Comparison of ENCODE assay signal across 37 cellular contexts in genomic region chr16:3566990-3567389, GRCh38. TPM values are rescaled to one million over a fixed set of nuclear protein-coding genes. Genes with fewer than 3 reads are reported as not detected.
"Had no signal": no experiment of that assay in that cellular context is flagged by ENCODE, and none has a peak within 500 bp of the region (broad histone marks: within the 10 kb centered on the region; RNA-seq: fewer than 3 reads in every experiment).

No MANE protein-coding gene starts in this region.

- H3K27me3 Mint-ChIP-seq: activated CD4-positive, alpha-beta memory T cell treated with anti-CD3 and anti-CD28 coated beads for 36 hours; activated CD4-positive, alpha-beta T cell treated with anti-CD3 and anti-CD28 coated beads for 36 hours; activated CD4-positive, alpha-beta T cell treated with anti-CD3 and anti-CD28 coated beads, Interleukin-2, amount 10 ng/mL, durations not matched to agents 24 days and 14 days; activated CD8-positive, alpha-beta memory T cell treated with anti-CD3 and anti-CD28 coated beads, Interleukin-2, amount 10 ng/mL, durations not matched to agents 7 days and 5 days; activated naive CD4-positive, alpha-beta T cell treated with anti-CD3 and anti-CD28 coated beads, Interleukin-2, amount 10 ng/mL, durations not matched to agents 7 days and 5 days; T-helper 17 cell had no signal

- H3K4me3 Mint-ChIP-seq: activated CD4-positive, alpha-beta memory T cell treated with anti-CD3 and anti-CD28 coated beads for 36 hours; activated CD4-positive, alpha-beta T cell treated with anti-CD3 and anti-CD28 coated beads for 36 hours; activated CD4-positive, alpha-beta T cell treated with anti-CD3 and anti-CD28 coated beads, Interleukin-2, amount 10 ng/mL, durations not matched to agents 24 days and 14 days; activated CD8-positive, alpha-beta memory T cell treated with anti-CD3 and anti-CD28 coated beads, Interleukin-2, amount 10 ng/mL, durations not matched to agents 7 days and 5 days; activated CD8-positive, alpha-beta T cell treated with anti-CD3 and anti-CD28 coated beads, Interleukin-2, amount 10 ng/mL, durations not matched to agents 7 days and 5 days; activated naive CD4-positive, alpha-beta T cell treated with anti-CD3 and anti-CD28 coated beads, Interleukin-2, amount 10 ng/mL, durations not matched to agents 7 days and 5 days; T-helper 17 cell; T-helper 2 cell treated with Interferon-gamma antibody and Interleukin-4, amounts not matched to agents 5 μg/mL and 100 μg/mL, for 36 hours had no signal

- ATAC-seq: activated CD4-positive, alpha-beta T cell treated with anti-CD3 and anti-CD28 coated beads for 36 hours; activated CD8-positive, alpha-beta memory T cell treated with anti-CD3 and anti-CD28 coated beads, Interleukin-2, amount 10 ng/mL, durations not matched to agents 7 days and 5 days; activated CD8-positive, alpha-beta T cell treated with anti-CD3 and anti-CD28 coated beads, Interleukin-2, amount 10 ng/mL, durations not matched to agents 7 days and 5 days; activated naive CD4-positive, alpha-beta T cell treated with anti-CD3 and anti-CD28 coated beads, Interleukin-2, amount 50 U/mL, for 72 hours; body of pancreas; gastroesophageal sphincter; heart right ventricle; T-helper 17 cell had no signal

- H3K27me3 ChIP-seq: adrenal gland, body of pancreas, cardiac muscle cell, colonic mucosa, esophagus squamous epithelium, gastroesophageal sphincter, heart right ventricle had no signal

- H3K4me3 ChIP-seq: adrenal gland, body of pancreas, cardiac muscle cell, colonic mucosa, esophagus squamous epithelium, gastroesophageal sphincter, heart right ventricle had no signal

- H3K27ac Mint-ChIP-seq: activated CD4-positive, alpha-beta memory T cell treated with anti-CD3 and anti-CD28 coated beads for 36 hours; activated CD4-positive, alpha-beta T cell treated with anti-CD3 and anti-CD28 coated beads for 36 hours; activated CD4-positive, alpha-beta T cell treated with anti-CD3 and anti-CD28 coated beads, Interleukin-2, amount 10 ng/mL, durations not matched to agents 24 days and 14 days; activated CD8-positive, alpha-beta memory T cell treated with anti-CD3 and anti-CD28 coated beads, Interleukin-2, amount 10 ng/mL, durations not matched to agents 7 days and 5 days; activated CD8-positive, alpha-beta T cell treated with anti-CD3 and anti-CD28 coated beads, Interleukin-2, amount 10 ng/mL, durations not matched to agents 7 days and 5 days; activated naive CD4-positive, alpha-beta T cell treated with anti-CD3 and anti-CD28 coated beads, Interleukin-2, amount 10 ng/mL, durations not matched to agents 7 days and 5 days; activated naive CD4-positive, alpha-beta T cell treated with anti-CD3 and anti-CD28 coated beads, Interleukin-2, amount 50 U/mL, for 72 hours; T-helper 2 cell treated with Interferon-gamma antibody and Interleukin-4, amounts not matched to agents 5 μg/mL and 100 μg/mL, for 36 hours had no signal

- H3K27ac ChIP-seq: adrenal gland, body of pancreas, cardiac muscle cell, colonic mucosa, epithelial cell of prostate, esophagus squamous epithelium, gastroesophageal sphincter, heart right ventricle, WERI-Rb-1 had no signal

- H3K4me1 ChIP-seq: adrenal gland, body of pancreas, colonic mucosa, esophagus squamous epithelium, gastroesophageal sphincter, heart right ventricle had no signal

- FAIRE-seq: endometrium, endothelial cell of umbilical vein had no signal

- H3K9me3 ChIP-seq: adrenal gland, colonic mucosa had no signal

- H3K36me3 ChIP-seq: adrenal gland, cardiac muscle cell, colonic mucosa, WERI-Rb-1 had no signal

- DNase-seq: activated CD4-positive, alpha-beta memory T cell treated with anti-CD3 and anti-CD28 coated beads for 36 hours; activated CD4-positive, alpha-beta T cell treated with anti-CD3 and anti-CD28 coated beads for 36 hours; activated CD4-positive, alpha-beta T cell treated with anti-CD3 and anti-CD28 coated beads, Interleukin-2, amount 10 ng/mL, durations not matched to agents 24 days and 14 days; activated CD4-positive, CD25-positive, alpha-beta regulatory T cell; activated CD4-positive, CD25-positive, alpha-beta regulatory T cell treated with anti-CD3 and anti-CD28 coated beads, Interleukin-2, amount 50 U/mL, for 72 hours; activated CD8-positive, alpha-beta memory T cell treated with anti-CD3 and anti-CD28 coated beads, Interleukin-2, amount 10 ng/mL, durations not matched to agents 7 days and 5 days; activated CD8-positive, alpha-beta memory T cell treated with anti-CD3 and anti-CD28 coated beads, Interleukin-2, amount 50 U/mL, for 4 hours; activated CD8-positive, alpha-beta T cell treated with anti-CD3 and anti-CD28 coated beads, Interleukin-2, amount 10 ng/mL, durations not matched to agents 7 days and 5 days; activated gamma-delta T cell; activated naive CD4-positive, alpha-beta T cell; activated naive CD4-positive, alpha-beta T cell treated with anti-CD3 and anti-CD28 coated beads, Interleukin-2, amount 10 ng/mL, durations not matched to agents 7 days and 5 days; activated T-cell treated with anti-CD3 and anti-CD28 coated beads, Interleukin-2, amount 50 U/mL, for 1 hour; activated T-cell treated with anti-CD3 and anti-CD28 coated beads, Interleukin-2, amount 50 U/mL, for 48 hours; adrenal gland; amygdala; aorta; body of pancreas; central memory CD4-positive, alpha-beta T cell; cerebellar nuclear complex; colonic mucosa; effector CD8-positive, alpha-beta T cell; esophagus squamous epithelium; foreskin melanocyte; heart right ventricle; T-helper 1 cell; T-helper 17 cell; T1000; WERI-Rb-1 had no signal

RNA-seq across cellular contexts. Expression of gene NLRC3, which starts 10.2 kb away (rescaled TPM):
- total RNA-seq: fibroblast of villous mesenchyme had no signal
- polyA plus RNA-seq: fibroblast of lung had no signal
